ENCODE assay signal across 19 cellular contexts in genomic region chr15:66186049-66186825, GRCh38.
"Had no signal": no experiment of that assay in that cellular context is flagged by ENCODE, and none has a peak within 500 bp of the region (broad histone marks: within the 10 kb centered on the region; RNA-seq: fewer than 3 reads in every experiment).

No MANE protein-coding gene starts in this region.

- H3K27me3 ChIP-seq: ascending aorta, cardiac muscle cell, colonic mucosa, neural progenitor cell, ovary had no signal

- H3K27ac ChIP-seq: ascending aorta, cardiac muscle cell, colonic mucosa, heart right ventricle, neural progenitor cell, ovary, sigmoid colon, thoracic aorta had no signal

- H3K36me3 ChIP-seq: ascending aorta, cardiac muscle cell, colonic mucosa, heart right ventricle, neural progenitor cell, ovary, sigmoid colon, thoracic aorta had no signal

- H3K9ac ChIP-seq: neural progenitor cell had no signal

- H3K4me3 ChIP-seq: ascending aorta, cardiac muscle cell, colonic mucosa, heart right ventricle, lung, neural progenitor cell, ovary, sigmoid colon, thoracic aorta had no signal

- DNase-seq: activated CD4-positive, CD25-positive, alpha-beta regulatory T cell treated with anti-CD3 and anti-CD28 coated beads, Interleukin-2, amount 50 U/mL, for 72 hours; activated naive CD4-positive, alpha-beta T cell treated with anti-CD3 and anti-CD28 coated beads for 36 hours; activated T-cell treated with anti-CD3 and anti-CD28 coated beads for 4 hours; colonic mucosa; foreskin melanocyte; heart right ventricle; left cardiac atrium; naive B cell; ovary; sigmoid colon; stimulated activated CD4-positive, alpha-beta T cell treated with anti-CD3 and anti-CD28 coated beads, Interleukin-1b, Interleukin-23, amount 100 ng/mL, for 48 hours; T-cell; T-helper 9 cell had no signal

- H3K4me2 ChIP-seq: neural progenitor cell had no signal

- ATAC-seq: esophagus mucosa, heart right ventricle, left cardiac atrium, T-cell had no signal

- H2AFZ ChIP-seq: neural progenitor cell had no signal

- H3K9me3 ChIP-seq: ascending aorta, colonic mucosa, heart right ventricle, ovary, sigmoid colon, thoracic aorta had no signal
